Comparison of ENCODE assay signal across 1 cellular context in the genomic region with DNA sequence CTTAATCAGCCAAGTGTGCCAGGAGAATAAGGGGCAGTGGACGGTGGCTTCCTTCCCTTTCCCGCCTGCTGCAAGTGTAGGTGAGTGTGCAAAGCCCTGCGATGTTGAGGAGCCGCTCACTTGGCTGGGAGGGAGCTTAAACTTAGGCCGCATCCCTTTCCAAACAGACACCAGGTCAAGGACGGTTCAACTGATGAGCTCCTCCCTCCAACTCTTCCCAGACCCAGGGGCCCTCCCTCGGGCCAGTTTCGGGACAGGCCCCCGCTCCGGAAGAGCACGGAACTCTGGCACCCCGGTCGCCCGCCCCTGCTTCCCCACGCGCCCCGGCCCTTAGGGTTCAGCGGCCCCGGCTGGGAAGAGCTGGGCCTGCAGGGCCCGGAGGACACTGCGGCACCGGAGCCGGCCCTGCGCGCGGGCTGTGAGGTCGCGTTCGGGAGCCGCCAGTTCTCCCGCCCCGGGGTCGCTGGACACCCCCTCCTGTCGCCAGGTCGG.
TF ChIP-seq lines count a peak whose summit lies in the region.

No MANE protein-coding gene starts in this region.

TF ChIP-seq in K562, 482 proteins besides CTCF, POLR2A, EP300 and RAD21 (continues in another document):
- no peak for TF ChIP-seq ZNF311 (CRISPR knock-in tag; IDR thresholded peaks at IDR 0.05)
- TF ChIP-seq ZFX (CRISPR knock-in tag; IDR thresholded peaks at IDR 0.05), result peak; percentile 87; the same call in 1 of the 2 replicates
- TF ChIP-seq POLR2AphosphoS2 (IDR thresholded peaks at IDR 0.05; ENCODE audit: low read length), result no peak
- TF ChIP-seq, protein P1, sequence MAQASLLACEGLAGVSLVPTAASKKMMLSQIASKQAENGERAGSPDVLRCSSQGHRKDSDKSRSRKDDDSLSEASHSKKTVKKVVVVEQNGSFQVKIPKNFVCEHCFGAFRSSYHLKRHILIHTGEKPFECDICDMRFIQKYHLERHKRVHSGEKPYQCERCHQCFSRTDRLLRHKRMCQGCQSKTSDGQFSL (CRISPR knock-in tag; IDR thresholded peaks at IDR 0.05), result no peak
- TF ChIP-seq, protein P1 (tag; IDR thresholded peaks at IDR 0.05), result no peak
- no peak for TF ChIP-seq TAF7 (tag; IDR thresholded peaks at IDR 0.05)
- no peak for TF ChIP-seq TCFL5 (CRISPR knock-in tag; conservative IDR thresholded peaks at IDR 0.05)
- no peak for TF ChIP-seq ZNF77 (CRISPR knock-in tag; IDR thresholded peaks at IDR 0.05)
- TF ChIP-seq, protein P2, sequence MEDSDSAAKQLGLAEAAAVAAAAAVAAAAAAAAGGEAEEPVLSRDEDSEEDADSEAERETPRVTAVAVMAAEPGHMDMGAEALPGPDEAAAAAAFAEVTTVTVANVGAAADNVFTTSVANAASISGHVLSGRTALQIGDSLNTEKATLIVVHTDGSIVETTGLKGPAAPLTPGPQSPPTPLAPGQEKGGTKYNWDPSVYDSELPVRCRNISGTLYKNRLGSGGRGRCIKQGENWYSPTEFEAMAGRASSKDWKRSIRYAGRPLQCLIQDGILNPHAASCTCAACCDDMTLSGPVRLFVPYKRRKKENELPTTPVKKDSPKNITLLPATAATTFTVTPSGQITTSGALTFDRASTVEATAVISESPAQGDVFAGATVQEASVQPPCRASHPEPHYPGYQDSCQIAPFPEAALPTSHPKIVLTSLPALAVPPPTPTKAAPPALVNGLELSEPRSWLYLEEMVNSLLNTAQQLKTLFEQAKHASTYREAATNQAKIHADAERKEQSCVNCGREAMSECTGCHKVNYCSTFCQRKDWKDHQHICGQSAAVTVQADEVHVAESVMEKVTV (CRISPR knock-in tag; IDR thresholded peaks at IDR 0.05), result no peak
- TF ChIP-seq, protein P3, sequence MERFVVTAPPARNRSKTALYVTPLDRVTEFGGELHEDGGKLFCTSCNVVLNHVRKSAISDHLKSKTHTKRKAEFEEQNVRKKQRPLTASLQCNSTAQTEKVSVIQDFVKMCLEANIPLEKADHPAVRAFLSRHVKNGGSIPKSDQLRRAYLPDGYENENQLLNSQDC (CRISPR knock-in tag; IDR thresholded peaks at IDR 0.05), result no peak
- TF ChIP-seq, protein P4, sequence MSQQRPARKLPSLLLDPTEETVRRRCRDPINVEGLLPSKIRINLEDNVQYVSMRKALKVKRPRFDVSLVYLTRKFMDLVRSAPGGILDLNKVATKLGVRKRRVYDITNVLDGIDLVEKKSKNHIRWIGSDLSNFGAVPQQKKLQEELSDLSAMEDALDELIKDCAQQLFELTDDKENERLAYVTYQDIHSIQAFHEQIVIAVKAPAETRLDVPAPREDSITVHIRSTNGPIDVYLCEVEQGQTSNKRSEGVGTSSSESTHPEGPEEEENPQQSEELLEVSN (IDR thresholded peaks at IDR 0.05; ENCODE audit: borderline replicate concordance in 1 of 2, extremely low read depth in 1 of 2, insufficient read depth in 1 of 2, insufficient read length in 1 of 2, low read depth in 1 of 2, low read length in 1 of 2, poor library complexity in 1 of 2, severe bottlenecking in 1 of 2), result peak in 1 of 2 experiments; percentile 12
- TF ChIP-seq PCBP1 (IDR thresholded peaks at IDR 0.05; ENCODE audit: low read depth, low read length, poor library complexity, severe bottlenecking), result no peak
- no peak for TF ChIP-seq LEF1 (IDR thresholded peaks at IDR 0.05)
- TF ChIP-seq, protein P5, sequence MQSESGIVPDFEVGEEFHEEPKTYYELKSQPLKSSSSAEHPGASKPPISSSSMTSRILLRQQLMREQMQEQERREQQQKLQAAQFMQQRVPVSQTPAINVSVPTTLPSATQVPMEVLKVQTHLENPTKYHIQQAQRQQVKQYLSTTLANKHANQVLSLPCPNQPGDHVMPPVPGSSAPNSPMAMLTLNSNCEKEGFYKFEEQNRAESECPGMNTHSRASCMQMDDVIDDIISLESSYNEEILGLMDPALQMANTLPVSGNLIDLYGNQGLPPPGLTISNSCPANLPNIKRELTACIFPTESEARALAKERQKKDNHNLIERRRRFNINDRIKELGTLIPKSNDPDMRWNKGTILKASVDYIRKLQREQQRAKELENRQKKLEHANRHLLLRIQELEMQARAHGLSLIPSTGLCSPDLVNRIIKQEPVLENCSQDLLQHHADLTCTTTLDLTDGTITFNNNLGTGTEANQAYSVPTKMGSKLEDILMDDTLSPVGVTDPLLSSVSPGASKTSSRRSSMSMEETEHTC (IDR thresholded peaks at IDR 0.05), result no peak
- no peak for TF ChIP-seq NELFE (IDR thresholded peaks at IDR 0.05; ENCODE audit: insufficient read depth, insufficient read length)
- TF ChIP-seq NFIC (IDR thresholded peaks at IDR 0.05), result no peak
- no peak for TF ChIP-seq CBX5 (IDR thresholded peaks at IDR 0.05; ENCODE audit: borderline replicate concordance, low read depth)
- TF ChIP-seq, protein P6, sequence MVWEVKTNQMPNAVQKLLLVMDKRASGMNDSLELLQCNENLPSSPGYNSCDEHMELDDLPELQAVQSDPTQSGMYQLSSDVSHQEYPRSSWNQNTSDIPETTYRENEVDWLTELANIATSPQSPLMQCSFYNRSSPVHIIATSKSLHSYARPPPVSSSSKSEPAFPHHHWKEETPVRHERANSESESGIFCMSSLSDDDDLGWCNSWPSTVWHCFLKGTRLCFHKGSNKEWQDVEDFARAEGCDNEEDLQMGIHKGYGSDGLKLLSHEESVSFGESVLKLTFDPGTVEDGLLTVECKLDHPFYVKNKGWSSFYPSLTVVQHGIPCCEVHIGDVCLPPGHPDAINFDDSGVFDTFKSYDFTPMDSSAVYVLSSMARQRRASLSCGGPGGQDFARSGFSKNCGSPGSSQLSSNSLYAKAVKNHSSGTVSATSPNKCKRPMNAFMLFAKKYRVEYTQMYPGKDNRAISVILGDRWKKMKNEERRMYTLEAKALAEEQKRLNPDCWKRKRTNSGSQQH (CRISPR knock-in tag; IDR thresholded peaks at IDR 0.05), result no peak
- TF ChIP-seq ZNF41 (CRISPR knock-in tag; conservative IDR thresholded peaks at IDR 0.05), result no peak
- TF ChIP-seq, protein P7, sequence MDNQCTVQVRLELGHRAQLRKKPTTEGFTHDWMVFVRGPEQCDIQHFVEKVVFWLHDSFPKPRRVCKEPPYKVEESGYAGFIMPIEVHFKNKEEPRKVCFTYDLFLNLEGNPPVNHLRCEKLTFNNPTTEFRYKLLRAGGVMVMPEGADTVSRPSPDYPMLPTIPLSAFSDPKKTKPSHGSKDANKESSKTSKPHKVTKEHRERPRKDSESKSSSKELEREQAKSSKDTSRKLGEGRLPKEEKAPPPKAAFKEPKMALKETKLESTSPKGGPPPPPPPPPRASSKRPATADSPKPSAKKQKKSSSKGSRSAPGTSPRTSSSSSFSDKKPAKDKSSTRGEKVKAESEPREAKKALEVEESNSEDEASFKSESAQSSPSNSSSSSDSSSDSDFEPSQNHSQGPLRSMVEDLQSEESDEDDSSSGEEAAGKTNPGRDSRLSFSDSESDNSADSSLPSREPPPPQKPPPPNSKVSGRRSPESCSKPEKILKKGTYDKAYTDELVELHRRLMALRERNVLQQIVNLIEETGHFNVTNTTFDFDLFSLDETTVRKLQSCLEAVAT (IDR thresholded peaks at IDR 0.05), result no peak
- no peak for TF ChIP-seq ILF3 (IDR thresholded peaks at IDR 0.05; ENCODE audit: borderline replicate concordance)
- peak; percentile 22 for TF ChIP-seq KDM5B (IDR thresholded peaks at IDR 0.05; ENCODE audit: insufficient replicate concordance, low read depth, low read length)
- no peak for TF ChIP-seq ZNF668 (CRISPR knock-in tag; IDR thresholded peaks at IDR 0.05)
- no peak for TF ChIP-seq POU5F1 (IDR thresholded peaks at IDR 0.05; ENCODE audit: borderline replicate concordance, low read depth, low read length, partially characterized antibody)
- 0 out of 2 replicates have a peak, but pooled peaks have one; percentile 11 for TF ChIP-seq ESRRA (IDR thresholded peaks at IDR 0.05; ENCODE audit: borderline replicate concordance, low read depth)
- TF ChIP-seq, protein P8, sequence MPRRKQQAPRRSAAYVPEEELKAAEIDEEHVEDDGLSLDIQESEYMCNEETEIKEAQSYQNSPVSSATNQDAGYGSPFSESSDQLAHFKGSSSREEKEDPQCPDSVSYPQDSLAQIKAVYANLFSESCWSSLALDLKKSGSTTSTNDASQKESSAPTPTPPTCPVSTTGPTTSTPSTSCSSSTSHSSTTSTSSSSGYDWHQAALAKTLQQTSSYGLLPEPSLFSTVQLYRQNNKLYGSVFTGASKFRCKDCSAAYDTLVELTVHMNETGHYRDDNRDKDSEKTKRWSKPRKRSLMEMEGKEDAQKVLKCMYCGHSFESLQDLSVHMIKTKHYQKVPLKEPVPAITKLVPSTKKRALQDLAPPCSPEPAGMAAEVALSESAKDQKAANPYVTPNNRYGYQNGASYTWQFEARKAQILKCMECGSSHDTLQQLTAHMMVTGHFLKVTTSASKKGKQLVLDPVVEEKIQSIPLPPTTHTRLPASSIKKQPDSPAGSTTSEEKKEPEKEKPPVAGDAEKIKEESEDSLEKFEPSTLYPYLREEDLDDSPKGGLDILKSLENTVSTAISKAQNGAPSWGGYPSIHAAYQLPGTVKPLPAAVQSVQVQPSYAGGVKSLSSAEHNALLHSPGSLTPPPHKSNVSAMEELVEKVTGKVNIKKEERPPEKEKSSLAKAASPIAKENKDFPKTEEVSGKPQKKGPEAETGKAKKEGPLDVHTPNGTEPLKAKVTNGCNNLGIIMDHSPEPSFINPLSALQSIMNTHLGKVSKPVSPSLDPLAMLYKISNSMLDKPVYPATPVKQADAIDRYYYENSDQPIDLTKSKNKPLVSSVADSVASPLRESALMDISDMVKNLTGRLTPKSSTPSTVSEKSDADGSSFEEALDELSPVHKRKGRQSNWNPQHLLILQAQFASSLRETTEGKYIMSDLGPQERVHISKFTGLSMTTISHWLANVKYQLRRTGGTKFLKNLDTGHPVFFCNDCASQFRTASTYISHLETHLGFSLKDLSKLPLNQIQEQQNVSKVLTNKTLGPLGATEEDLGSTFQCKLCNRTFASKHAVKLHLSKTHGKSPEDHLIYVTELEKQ (CRISPR knock-in tag; IDR thresholded peaks at IDR 0.05), result no peak
- TF ChIP-seq PHB (CRISPR knock-in tag; IDR thresholded peaks at IDR 0.05), result 0 out of 2 replicates have a peak, but pooled peaks have one; percentile 63
- no peak for TF ChIP-seq L3MBTL2 (IDR thresholded peaks at IDR 0.05)
- peak; percentile 3; the same call in 1 of the 2 replicates for TF ChIP-seq CBX1 (IDR thresholded peaks at IDR 0.05; ENCODE audit: low read depth)
- TF ChIP-seq YBX1 (IDR thresholded peaks at IDR 0.05), result no peak
- TF ChIP-seq POLR2G (IDR thresholded peaks at IDR 0.05; ENCODE audit: low read depth, low read length), result no peak
- TF ChIP-seq ZNF431 (CRISPR knock-in tag; IDR thresholded peaks at IDR 0.05), result 0 out of 2 replicates have a peak, but pooled peaks have one; percentile 8
- TF ChIP-seq SIN3A (IDR thresholded peaks at IDR 0.05; ENCODE audit: borderline replicate concordance in 2 of 2, control insufficient read depth in 1 of 2, low read depth in 2 of 2, low read length in 2 of 2), result peak in 1 of 2 experiments; percentile 26; a peak in 1 of 4 replicates
- no peak for TF ChIP-seq PHTF2 (CRISPR knock-in tag; IDR thresholded peaks at IDR 0.05)
- TF ChIP-seq ZNF707 (CRISPR knock-in tag; conservative IDR thresholded peaks at IDR 0.05), result no peak
- TF ChIP-seq, protein P9, sequence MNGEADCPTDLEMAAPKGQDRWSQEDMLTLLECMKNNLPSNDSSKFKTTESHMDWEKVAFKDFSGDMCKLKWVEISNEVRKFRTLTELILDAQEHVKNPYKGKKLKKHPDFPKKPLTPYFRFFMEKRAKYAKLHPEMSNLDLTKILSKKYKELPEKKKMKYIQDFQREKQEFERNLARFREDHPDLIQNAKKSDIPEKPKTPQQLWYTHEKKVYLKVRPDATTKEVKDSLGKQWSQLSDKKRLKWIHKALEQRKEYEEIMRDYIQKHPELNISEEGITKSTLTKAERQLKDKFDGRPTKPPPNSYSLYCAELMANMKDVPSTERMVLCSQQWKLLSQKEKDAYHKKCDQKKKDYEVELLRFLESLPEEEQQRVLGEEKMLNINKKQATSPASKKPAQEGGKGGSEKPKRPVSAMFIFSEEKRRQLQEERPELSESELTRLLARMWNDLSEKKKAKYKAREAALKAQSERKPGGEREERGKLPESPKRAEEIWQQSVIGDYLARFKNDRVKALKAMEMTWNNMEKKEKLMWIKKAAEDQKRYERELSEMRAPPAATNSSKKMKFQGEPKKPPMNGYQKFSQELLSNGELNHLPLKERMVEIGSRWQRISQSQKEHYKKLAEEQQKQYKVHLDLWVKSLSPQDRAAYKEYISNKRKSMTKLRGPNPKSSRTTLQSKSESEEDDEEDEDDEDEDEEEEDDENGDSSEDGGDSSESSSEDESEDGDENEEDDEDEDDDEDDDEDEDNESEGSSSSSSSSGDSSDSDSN (IDR thresholded peaks at IDR 0.05; ENCODE audit: borderline replicate concordance in 1 of 2, low read depth in 2 of 2, low read length in 2 of 2), result peak in 1 of 2 experiments; percentile 21; a peak in 1 of 4 replicates
- TF ChIP-seq ELF1 (tag; IDR thresholded peaks at IDR 0.05), result no peak
- no peak for TF ChIP-seq ZNF785 (CRISPR knock-in tag; IDR thresholded peaks at IDR 0.05)
- TF ChIP-seq, protein P10, sequence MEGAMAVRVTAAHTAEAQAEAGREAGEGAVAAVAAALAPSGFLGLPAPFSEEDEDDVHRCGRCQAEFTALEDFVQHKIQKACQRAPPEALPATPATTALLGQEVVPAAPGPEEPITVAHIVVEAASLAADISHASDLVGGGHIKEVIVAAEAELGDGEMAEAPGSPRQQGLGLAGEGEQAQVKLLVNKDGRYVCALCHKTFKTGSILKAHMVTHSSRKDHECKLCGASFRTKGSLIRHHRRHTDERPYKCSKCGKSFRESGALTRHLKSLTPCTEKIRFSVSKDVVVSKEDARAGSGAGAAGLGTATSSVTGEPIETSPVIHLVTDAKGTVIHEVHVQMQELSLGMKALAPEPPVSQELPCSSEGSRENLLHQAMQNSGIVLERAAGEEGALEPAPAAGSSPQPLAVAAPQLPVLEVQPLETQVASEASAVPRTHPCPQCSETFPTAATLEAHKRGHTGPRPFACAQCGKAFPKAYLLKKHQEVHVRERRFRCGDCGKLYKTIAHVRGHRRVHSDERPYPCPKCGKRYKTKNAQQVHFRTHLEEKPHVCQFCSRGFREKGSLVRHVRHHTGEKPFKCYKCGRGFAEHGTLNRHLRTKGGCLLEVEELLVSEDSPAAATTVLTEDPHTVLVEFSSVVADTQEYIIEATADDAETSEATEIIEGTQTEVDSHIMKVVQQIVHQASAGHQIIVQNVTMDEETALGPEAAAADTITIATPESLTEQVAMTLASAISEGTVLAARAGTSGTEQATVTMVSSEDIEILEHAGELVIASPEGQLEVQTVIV (CRISPR knock-in tag; IDR thresholded peaks at IDR 0.05; ENCODE audit: borderline replicate concordance), result no peak
- TF ChIP-seq ZNF830 (CRISPR knock-in tag; IDR thresholded peaks at IDR 0.05), result 0 out of 2 replicates have a peak, but pooled peaks have one; percentile 31
- TF ChIP-seq RBBP5 (IDR thresholded peaks at IDR 0.05; ENCODE audit: borderline replicate concordance, insufficient read depth, low read length, poor library complexity, severe bottlenecking), result peak; percentile 55
- peak; percentile 48 for TF ChIP-seq CHD1 (IDR thresholded peaks at IDR 0.05; ENCODE audit: low read length)
- TF ChIP-seq PHF21A (IDR thresholded peaks at IDR 0.05; ENCODE audit: borderline replicate concordance, low read depth), result no peak
- TF ChIP-seq, protein P11, sequence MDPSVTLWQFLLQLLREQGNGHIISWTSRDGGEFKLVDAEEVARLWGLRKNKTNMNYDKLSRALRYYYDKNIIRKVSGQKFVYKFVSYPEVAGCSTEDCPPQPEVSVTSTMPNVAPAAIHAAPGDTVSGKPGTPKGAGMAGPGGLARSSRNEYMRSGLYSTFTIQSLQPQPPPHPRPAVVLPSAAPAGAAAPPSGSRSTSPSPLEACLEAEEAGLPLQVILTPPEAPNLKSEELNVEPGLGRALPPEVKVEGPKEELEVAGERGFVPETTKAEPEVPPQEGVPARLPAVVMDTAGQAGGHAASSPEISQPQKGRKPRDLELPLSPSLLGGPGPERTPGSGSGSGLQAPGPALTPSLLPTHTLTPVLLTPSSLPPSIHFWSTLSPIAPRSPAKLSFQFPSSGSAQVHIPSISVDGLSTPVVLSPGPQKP (CRISPR knock-in tag; IDR thresholded peaks at IDR 0.05), result no peak
